In genomic region chr12:106855221-106855758, GRCh38 we compare ENCODE assay signal across 1 cellular context.
TF ChIP-seq lines count a peak whose summit lies in the region.

No MANE protein-coding gene starts in this region.

TF ChIP-seq in HepG2, 621 proteins besides CTCF, POLR2A, EP300 and RAD21 (continued from another document):
- TF ChIP-seq KIAA2018 (CRISPR knock-in tag; IDR thresholded peaks at IDR 0.05; ENCODE audit: borderline replicate concordance) (no peak), ZFP36L2 (CRISPR knock-in tag; IDR thresholded peaks at IDR 0.05) (no peak), EHMT2 (IDR thresholded peaks at IDR 0.05; ENCODE audit: borderline replicate concordance, low read depth, low read length) (0 out of 2 replicates have a peak, but pooled peaks have one; percentile 23), ISL2 (CRISPR knock-in tag; IDR thresholded peaks at IDR 0.05) (peak; percentile 87), ZBTB7A (CRISPR knock-in tag; IDR thresholded peaks at IDR 0.05) (no peak), MTA1 (CRISPR knock-in tag; IDR thresholded peaks at IDR 0.05; ENCODE audit: borderline replicate concordance) (no peak), ZNF256 (CRISPR knock-in tag; conservative IDR thresholded peaks at IDR 0.05) (no peak), ZNF460 (CRISPR knock-in tag; IDR thresholded peaks at IDR 0.05; ENCODE audit: borderline replicate concordance) (no peak; the same call in 1 of the 2 replicates), JARID2 (CRISPR knock-in tag; IDR thresholded peaks at IDR 0.05; ENCODE audit: insufficient replicate concordance) (no peak), FOXC1 (CRISPR knock-in tag; IDR thresholded peaks at IDR 0.05; ENCODE audit: borderline replicate concordance) (no peak), ZNF567 (CRISPR knock-in tag; IDR thresholded peaks at IDR 0.05; ENCODE audit: borderline replicate concordance) (no peak), MEIS1 (CRISPR knock-in tag; IDR thresholded peaks at IDR 0.05; ENCODE audit: borderline replicate concordance) (no peak), ZNF619 (CRISPR knock-in tag; IDR thresholded peaks at IDR 0.05) (no peak), ATF2 (CRISPR knock-in tag; IDR thresholded peaks at IDR 0.05) (peak; percentile 41; the same call in 1 of the 2 replicates), ZBTB2 (CRISPR knock-in tag; IDR thresholded peaks at IDR 0.05; ENCODE audit: low read depth) (no peak)
